ENCODE assay signal across 24 cellular contexts in genomic region chr11:71461696-71462095, GRCh38.
"Had no signal": no experiment of that assay in that cellular context is flagged by ENCODE, and none has a peak within 500 bp of the region (broad histone marks: within the 10 kb centered on the region; RNA-seq: fewer than 3 reads in every experiment).

No MANE protein-coding gene starts in this region.

- H3K27me3 Mint-ChIP-seq: naive thymus-derived CD4-positive, alpha-beta T cell had no signal

- DNase-seq: cortex of kidney; effector CD4-positive, alpha-beta T cell; head of caudate nucleus; hippocampal formation; kidney glomerular epithelial cell; mammary epithelial cell; mesendoderm; midbrain; naive thymus-derived CD4-positive, alpha-beta T cell; stimulated activated CD4-positive, alpha-beta T cell treated with anti-CD3 and anti-CD28 coated beads, Interleukin-2, amount 100 ng/mL, for 24 hours; stimulated activated CD4-positive, alpha-beta T cell treated with anti-CD3 and anti-CD28 coated beads, Interleukin-4, amount 100 ng/mL, for 24 hours; stimulated activated naive CD8-positive, alpha-beta T cell treated with anti-CD3 and anti-CD28 coated beads, Interleukin-15, Interleukin-2, amounts not matched to agents 100 U/mL and 50 U/mL, for 24 hours; substantia nigra; upper lobe of left lung had no signal

- H3K27ac ChIP-seq: neural progenitor cell, parathyroid adenoma, prostate gland, right atrium auricular region, thoracic aorta, tibial nerve, upper lobe of left lung had no signal

- H3K9me3 ChIP-seq: prostate gland, right atrium auricular region, thoracic aorta, tibial nerve, upper lobe of left lung had no signal

- ATAC-seq: naive thymus-derived CD4-positive, alpha-beta T cell; sciatic nerve; stimulated activated effector memory CD8-positive, alpha-beta T cell treated with anti-CD3 and anti-CD28 coated beads, Interleukin-12 subunit alpha, Interleukin-12 subunit beta, amount 100 ng/mL, for 72 hours; stimulated activated naive CD8-positive, alpha-beta T cell treated with anti-CD3 and anti-CD28 coated beads, Interleukin-15, Interleukin-2, amounts not matched to agents 100 U/mL and 50 U/mL, for 24 hours had no signal

- H3K4me1 Mint-ChIP-seq: nephron had no signal

- H3K9me3 Mint-ChIP-seq: naive thymus-derived CD4-positive, alpha-beta T cell; nephron; neural progenitor cell; stimulated activated effector memory CD8-positive, alpha-beta T cell treated with anti-CD3 and anti-CD28 coated beads, Interleukin-12 subunit alpha, Interleukin-12 subunit beta, amount 100 ng/mL, for 72 hours had no signal

- H3K4me3 Mint-ChIP-seq: naive thymus-derived CD4-positive, alpha-beta T cell; nephron; neural progenitor cell; stimulated activated effector memory CD8-positive, alpha-beta T cell treated with anti-CD3 and anti-CD28 coated beads, Interleukin-12 subunit alpha, Interleukin-12 subunit beta, amount 100 ng/mL, for 72 hours had no signal

- H3K36me3 ChIP-seq: neural progenitor cell had no signal

- H3K4me1 ChIP-seq: neural progenitor cell, parathyroid adenoma, prostate gland, right atrium auricular region, tibial nerve, upper lobe of left lung had no signal

- H3K27me3 ChIP-seq: neural progenitor cell, right atrium auricular region, tibial nerve, upper lobe of left lung had no signal

- H3K4me3 ChIP-seq: neural progenitor cell, prostate gland, right atrium auricular region, smooth muscle cell, thoracic aorta, tibial nerve, upper lobe of left lung had no signal

- H3K27ac Mint-ChIP-seq: nephron; stimulated activated effector memory CD8-positive, alpha-beta T cell treated with anti-CD3 and anti-CD28 coated beads, Interleukin-12 subunit alpha, Interleukin-12 subunit beta, amount 100 ng/mL, for 72 hours had no signal
